Comparison of ENCODE assay signal across 26 cellular contexts in genomic region chr5:141360685-141361084, GRCh38. TPM values are rescaled to one million over a fixed set of nuclear protein-coding genes. Genes with fewer than 3 reads are reported as not detected.
DNase-seq lines count a peak whose midpoint lies in the region; ATAC-seq, FAIRE-seq and TF ChIP-seq lines count a peak whose summit lies in the region.
"Had no signal": no experiment of that assay in that cellular context is flagged by ENCODE, and none has a peak within 500 bp of the region (broad histone marks: within the 10 kb centered on the region; RNA-seq: fewer than 3 reads in every experiment).

No MANE protein-coding gene starts in this region.

- peaks cover 8% of the 10 kb centered on the region for H3K36me3 Mint-ChIP-seq in T-helper 1 cell treated with Interleukin-12 subunit alpha and Interleukin-12 subunit beta and Interleukin-4 antibody, amounts not matched to agents 30 μg/mL and 1 μg/mL, for 36 hours (ENCODE audit: low read depth)
- H3K36me3 Mint-ChIP-seq in activated CD8-positive, alpha-beta T cell treated with anti-CD3 and anti-CD28 coated beads for 36 hours (ENCODE audit: low read depth) = peaks cover 25% of the 10 kb centered on the region
- H3K36me3 Mint-ChIP-seq in naive thymus-derived CD4-positive, alpha-beta T cell = peaks cover 8 to 39% (median 22%) of the 10 kb centered on the region in 5 donors

- POLR2A ChIA-PET in activated CD8-positive, alpha-beta T cell treated with anti-CD3 and anti-CD28 coated beads for 36 hours (lab: Charles Lee) = no interaction called here
- POLR2A ChIA-PET in naive thymus-derived CD4-positive, alpha-beta T cell (lab: Charles Lee) = no interaction called here

- peaks cover 44% of the 10 kb centered on the region for H3K9me3 Mint-ChIP-seq in T-helper 1 cell treated with Interleukin-12 subunit alpha and Interleukin-12 subunit beta and Interleukin-4 antibody, amounts not matched to agents 30 μg/mL and 1 μg/mL, for 36 hours
- H3K9me3 Mint-ChIP-seq in activated CD8-positive, alpha-beta T cell treated with anti-CD3 and anti-CD28 coated beads for 36 hours = peaks cover 39% of the 10 kb centered on the region
- H3K9me3 Mint-ChIP-seq in naive thymus-derived CD4-positive, alpha-beta T cell = peaks cover 20 to 92% (median 63%) of the 10 kb centered on the region in 11 donors

- FAIRE-seq in H54 (lab: Jason Lieb, UNC) = no peak
- FAIRE-seq: colon, GM18507 had no signal

- H3K27me3 Mint-ChIP-seq in T-helper 1 cell treated with Interleukin-12 subunit alpha and Interleukin-12 subunit beta and Interleukin-4 antibody, amounts not matched to agents 30 μg/mL and 1 μg/mL, for 36 hours (ENCODE audit: low read depth) = peaks cover 48% of the 10 kb centered on the region
- H3K27me3 Mint-ChIP-seq in activated CD8-positive, alpha-beta T cell treated with anti-CD3 and anti-CD28 coated beads for 36 hours = peaks cover 71% of the 10 kb centered on the region
- peaks cover 45 to 90% (median 88%) of the 10 kb centered on the region in 5 donors for H3K27me3 Mint-ChIP-seq in naive thymus-derived CD4-positive, alpha-beta T cell

- intact Hi-C loops in activated CD8-positive, alpha-beta T cell treated with anti-CD3 and anti-CD28 coated beads for 36 hours (cut with micrococcal nuclease) = no loop called here
- intact Hi-C loops in naive thymus-derived CD4-positive, alpha-beta T cell (cut with micrococcal nuclease) = loop anchor here in 1 of 2 donors (5.0 to 10.0 kb wide), 2 partner anchors 57 to 126 kb away; partner anchors contain the start of gene PCDHGB7

- H3K27me3 ChIP-seq in GM06990 (replicated peaks; ENCODE audit: control insufficient read depth, insufficient read depth, low read length) = no peaks in the 10 kb centered on the region
- H3K27me3 ChIP-seq in naive thymus-derived CD4-positive, alpha-beta T cell (ENCODE audit: control insufficient read depth in 2 of 2, insufficient read depth in 2 of 2, low read length in 2 of 2) = peaks cover 5 to 24% of the 10 kb centered on the region in 2 donors
- H3K27me3 ChIP-seq: BLaER1, uterus had no signal

- H3K4me3 ChIP-seq in GM06990 (replicated peaks; ENCODE audit: low read depth, low read length) = peak overlapping the region; percentile 77
- peak overlapping the region; percentile 43 for H3K4me3 ChIP-seq in naive thymus-derived CD4-positive, alpha-beta T cell (ENCODE audit: low read length)
- H3K4me3 ChIP-seq: left lung, mucosa of descending colon, PC-9 had no signal

- H3K4me1 ChIP-seq in naive thymus-derived CD4-positive, alpha-beta T cell (ENCODE audit: control insufficient read depth in 2 of 2, insufficient read depth in 2 of 2, low read length in 2 of 2) = no peaks in the 10 kb centered on the region
- H3K4me1 ChIP-seq: BLaER1, left lung, spleen, uterus had no signal

- CTCF ChIA-PET in activated CD8-positive, alpha-beta T cell treated with anti-CD3 and anti-CD28 coated beads for 36 hours (lab: Charles Lee) = interaction anchor here (0.7 to 1.9 kb wide), 5 partner anchors 9 to 52 kb away, joined by 3 to 8 read pairs (median 6); partner anchors contain the start of genes PCDHGA10, PCDHGA3, PCDHGB1 and PCDHGB3
- CTCF ChIA-PET in naive thymus-derived CD4-positive, alpha-beta T cell (lab: Charles Lee) = no interaction called here

- no peak overlapping the region for H3K27ac ChIP-seq in naive thymus-derived CD4-positive, alpha-beta T cell (ENCODE audit: low read depth, low read length)
- H3K27ac ChIP-seq: BLaER1, left lung, PC-9, spleen, uterus, WERI-Rb-1 had no signal

- no peak for TF ChIP-seq POLR2A in H54 (IDR thresholded peaks at IDR 0.05; ENCODE audit: low read depth, low read length)

- ATAC-seq in activated CD8-positive, alpha-beta T cell treated with anti-CD3 and anti-CD28 coated beads for 36 hours = no peak
- ATAC-seq in naive thymus-derived CD4-positive, alpha-beta T cell = no peak
- ATAC-seq in HG02623 (IDR thresholded peaks at IDR 0.05; ENCODE audit: unreplicated experiment) = no peak
- ATAC-seq: left lung, mucosa of descending colon had no signal

- peaks cover 4% of the 10 kb centered on the region for H3K4me1 Mint-ChIP-seq in T-helper 1 cell treated with Interleukin-12 subunit alpha and Interleukin-12 subunit beta and Interleukin-4 antibody, amounts not matched to agents 30 μg/mL and 1 μg/mL, for 36 hours (ENCODE audit: low read depth)
- no peaks in the 10 kb centered on the region for H3K4me1 Mint-ChIP-seq in activated CD8-positive, alpha-beta T cell treated with anti-CD3 and anti-CD28 coated beads for 36 hours (ENCODE audit: low read depth)
- H3K4me1 Mint-ChIP-seq in naive thymus-derived CD4-positive, alpha-beta T cell = peaks cover 0 to 6% (median 3%) of the 10 kb centered on the region in 7 donors
- H3K4me1 Mint-ChIP-seq: endodermal cell had no signal

- TF ChIP-seq CTCF in GM06990 (IDR thresholded peaks at IDR 0.05; ENCODE audit: insufficient read depth, low read length, poor library complexity, severe bottlenecking) = no peak
- no peak for TF ChIP-seq CTCF in activated CD8-positive, alpha-beta T cell treated with anti-CD3 and anti-CD28 coated beads for 36 hours (IDR thresholded peaks at IDR 0.05)

- no peak overlapping the region for H3K27ac Mint-ChIP-seq in T-helper 1 cell treated with Interleukin-12 subunit alpha and Interleukin-12 subunit beta and Interleukin-4 antibody, amounts not matched to agents 30 μg/mL and 1 μg/mL, for 36 hours
- H3K27ac Mint-ChIP-seq in activated CD8-positive, alpha-beta T cell treated with anti-CD3 and anti-CD28 coated beads for 36 hours = no peak overlapping the region
- H3K27ac Mint-ChIP-seq in naive thymus-derived CD4-positive, alpha-beta T cell = peak overlapping the region in 1 of 9 donors; percentile 57
- H3K27ac Mint-ChIP-seq: endodermal cell had no signal

- no peaks in the 10 kb centered on the region for H3K36me3 ChIP-seq in GM06990 (ENCODE audit: control insufficient read depth, insufficient read depth, low read length)
- H3K36me3 ChIP-seq in naive thymus-derived CD4-positive, alpha-beta T cell (ENCODE audit: control insufficient read depth in 2 of 3, insufficient read depth in 3 of 3, low read length in 3 of 3) = no peaks in the 10 kb centered on the region
- H3K36me3 ChIP-seq: BLaER1, left lung, uterus, WERI-Rb-1 had no signal

- H3K4me3 Mint-ChIP-seq in T-helper 1 cell treated with Interleukin-12 subunit alpha and Interleukin-12 subunit beta and Interleukin-4 antibody, amounts not matched to agents 30 μg/mL and 1 μg/mL, for 36 hours = peak overlapping the region; percentile 14
- H3K4me3 Mint-ChIP-seq in activated CD8-positive, alpha-beta T cell treated with anti-CD3 and anti-CD28 coated beads for 36 hours = peak overlapping the region; percentile 70
- peak overlapping the region in 3 of 10 donors; percentile 9 to 87 (median 81) for H3K4me3 Mint-ChIP-seq in naive thymus-derived CD4-positive, alpha-beta T cell
- H3K4me3 Mint-ChIP-seq: endodermal cell had no signal

- H3K9me3 ChIP-seq in naive thymus-derived CD4-positive, alpha-beta T cell (ENCODE audit: control insufficient read depth in 2 of 3, low read length in 3 of 3) = peaks cover 0 to 62% (median 0%) of the 10 kb centered on the region in 3 experiments

- DNase-seq in T-helper 1 cell = no peak
- no peak for DNase-seq in GM06990 (ENCODE audit: extremely low read depth, insufficient read length)
- no peak for DNase-seq in activated CD8-positive, alpha-beta T cell treated with anti-CD3 and anti-CD28 coated beads for 36 hours
- DNase-seq in naive thymus-derived CD4-positive, alpha-beta T cell = no peak
- DNase-seq in SK-N-DZ (ENCODE audit: low spot score) = no peak
- no peak for DNase-seq in H54 (ENCODE audit: insufficient read length, low spot score)
- DNase-seq: activated CD4-positive, alpha-beta T cell treated with anti-CD3 and anti-CD28 coated beads, Interleukin-2, amount 50 U/mL, for 4 hours; activated naive CD4-positive, alpha-beta T cell treated with anti-CD3 and anti-CD28 coated beads, Interleukin-2, amount 50 U/mL, for 16 hours; activated T-cell treated with anti-CD3 and anti-CD28 coated beads, Interleukin-2, amount 50 U/mL, for 1 hour; endodermal cell; left lung; mucosa of descending colon; NCI-H1694 treated with DMSO at 0.1 percent for 48 hours; NCI-H2227 treated with DMSO at 0.1 percent for 48 hours; PC-9; SIG-M5; spleen; stimulated activated CD4-positive, alpha-beta T cell treated with anti-CD3 and anti-CD28 coated beads, Interleukin-4, amount 100 ng/mL, for 4 hours; substantia nigra; uterus; WERI-Rb-1 had no signal

RNA-seq across cellular contexts. Expression of gene PCDHGB2, which starts 0.9 kb away (rescaled TPM):
- under 1 TPM; 0.11 to 0.14 TPM for total RNA-seq in activated CD8-positive, alpha-beta T cell treated with anti-CD3 and anti-CD28 coated beads for 36 hours
- 1 to 10 TPM in 1 of 5 experiments, under 1 TPM in 3, not detected in 1; 0.24 to 1.3 (median 0.36) TPM for total RNA-seq in naive thymus-derived CD4-positive, alpha-beta T cell
- polyA plus RNA-seq in naive thymus-derived CD4-positive, alpha-beta T cell = not detected
- 0.20 and 0.78 TPM in 2 replicates for polyA plus RNA-seq in SK-N-DZ (2014; cell fraction: cytosol; rRNA removed)
- polyA plus RNA-seq in SK-N-DZ (2014; cell fraction: nucleus; rRNA removed) = 0.51 and 0.80 TPM in 2 replicates

RNA-seq across cellular contexts. Expression of gene PCDHGA5, which starts 3.3 kb away (rescaled TPM):
- total RNA-seq in activated CD8-positive, alpha-beta T cell treated with anti-CD3 and anti-CD28 coated beads for 36 hours = not detected
- total RNA-seq in naive thymus-derived CD4-positive, alpha-beta T cell = under 1 TPM; 0.11 to 0.34 (median 0.24) TPM
- polyA plus RNA-seq in naive thymus-derived CD4-positive, alpha-beta T cell = not detected
- 0.18 and 0.64 TPM in 2 replicates for polyA plus RNA-seq in SK-N-DZ (2014; cell fraction: cytosol; rRNA removed)
- polyA plus RNA-seq in SK-N-DZ (2014; cell fraction: nucleus; rRNA removed) = 0.39 and 0.53 TPM in 2 replicates

RNA-seq across cellular contexts. Expression of gene PCDHGA4, which starts 5.9 kb away (rescaled TPM):
- not detected for total RNA-seq in activated CD8-positive, alpha-beta T cell treated with anti-CD3 and anti-CD28 coated beads for 36 hours
- under 1 TPM in 4 of 5 experiments, not detected in 1; 0.11 to 0.63 (median 0.18) TPM for total RNA-seq in naive thymus-derived CD4-positive, alpha-beta T cell
- under 1 TPM in 1 of 2 donors, not detected in 1; 0.20 TPM for polyA plus RNA-seq in naive thymus-derived CD4-positive, alpha-beta T cell
- 0.19 and 0.39 TPM in 2 replicates for polyA plus RNA-seq in SK-N-DZ (2014; cell fraction: cytosol; rRNA removed)
- 0.66 and 0.70 TPM in 2 replicates for polyA plus RNA-seq in SK-N-DZ (2014; cell fraction: nucleus; rRNA removed)
- total RNA-seq: PC-9 had no signal

RNA-seq across cellular contexts. Expression of gene PCDHGB3, which starts 9.4 kb away (rescaled TPM):
- total RNA-seq in activated CD8-positive, alpha-beta T cell treated with anti-CD3 and anti-CD28 coated beads for 36 hours = under 1 TPM; 0.07 to 0.16 TPM
- under 1 TPM; 0.24 to 0.59 (median 0.43) TPM for total RNA-seq in naive thymus-derived CD4-positive, alpha-beta T cell
- polyA plus RNA-seq in naive thymus-derived CD4-positive, alpha-beta T cell = under 1 TPM in 1 of 2 donors, not detected in 1; 0.13 TPM
- 0.02 and 0.67 TPM in 2 replicates for polyA plus RNA-seq in SK-N-DZ (2014; cell fraction: cytosol; rRNA removed)
- 0.35 and 0.45 TPM in 2 replicates for polyA plus RNA-seq in SK-N-DZ (2014; cell fraction: nucleus; rRNA removed)
- total RNA-seq: PC-9 had no signal

RNA-seq across cellular contexts. Expression of gene PCDHGB1, which starts 10.8 kb away (rescaled TPM):
- total RNA-seq in activated CD8-positive, alpha-beta T cell treated with anti-CD3 and anti-CD28 coated beads for 36 hours = not detected
- total RNA-seq in naive thymus-derived CD4-positive, alpha-beta T cell = under 1 TPM in 1 of 5 experiments, not detected in 4; 0.24 TPM
- polyA plus RNA-seq in naive thymus-derived CD4-positive, alpha-beta T cell = not detected
- 0.52 and 0.76 TPM in 2 replicates for polyA plus RNA-seq in SK-N-DZ (2014; cell fraction: cytosol; rRNA removed)
- 0.28 and 0.42 TPM in 2 replicates for polyA plus RNA-seq in SK-N-DZ (2014; cell fraction: nucleus; rRNA removed)
- total RNA-seq: PC-9 had no signal
